In the genomic region with DNA sequence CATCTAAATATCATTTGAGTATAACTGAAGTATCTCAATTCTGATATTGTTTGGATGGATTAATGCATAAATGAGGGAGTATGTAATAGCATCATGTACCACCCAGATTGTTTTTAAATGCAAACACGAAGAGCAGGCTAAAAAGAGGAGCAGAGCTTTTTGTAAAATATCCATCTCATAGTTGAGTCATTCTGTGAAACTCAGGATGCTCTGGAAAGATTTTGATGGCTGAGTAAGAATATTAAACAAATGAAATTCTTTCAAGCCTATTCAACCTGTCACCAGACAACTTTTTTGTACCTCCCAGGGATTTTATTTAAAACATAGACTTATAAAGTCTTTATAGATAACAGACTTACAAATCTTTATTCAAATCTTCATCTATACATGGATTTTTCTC, we compare ENCODE assay signal across 17 cellular contexts.
"Had no signal": no experiment of that assay in that cellular context is flagged by ENCODE, and none has a peak within 500 bp of the region (broad histone marks: within the 10 kb centered on the region; RNA-seq: fewer than 3 reads in every experiment).

No MANE protein-coding gene starts in this region.

- H3K4me3 Mint-ChIP-seq: activated naive CD8-positive, alpha-beta T cell treated with anti-CD3 and anti-CD28 coated beads, Interleukin-2, amount 10 ng/mL, durations not matched to agents 7 days and 5 days; activated T-cell treated with anti-CD3 and anti-CD28 coated beads, Interleukin-2, amount 50 U/mL, for 72 hours; dendritic cell treated with granulocyte-macrophage colony-stimulating factor and Interleukin-4, amounts not matched to agents 40 ng/mL and 50 ng/mL, for 4 days; nephron had no signal

- H3K4me1 ChIP-seq: gastrocnemius medialis, thyroid gland had no signal

- H3K4me1 Mint-ChIP-seq: activated naive CD8-positive, alpha-beta T cell treated with anti-CD3 and anti-CD28 coated beads, Interleukin-2, amount 10 ng/mL, durations not matched to agents 7 days and 5 days; nephron had no signal

- H3K27ac Mint-ChIP-seq: activated naive CD8-positive, alpha-beta T cell treated with anti-CD3 and anti-CD28 coated beads, Interleukin-2, amount 10 ng/mL, durations not matched to agents 7 days and 5 days; activated T-cell treated with anti-CD3 and anti-CD28 coated beads, Interleukin-2, amount 50 U/mL, for 72 hours; dendritic cell treated with granulocyte-macrophage colony-stimulating factor and Interleukin-4, amounts not matched to agents 40 ng/mL and 50 ng/mL, for 4 days; nephron had no signal

- H3K9me3 Mint-ChIP-seq: activated naive CD8-positive, alpha-beta T cell treated with anti-CD3 and anti-CD28 coated beads, Interleukin-2, amount 10 ng/mL, durations not matched to agents 7 days and 5 days; activated T-cell treated with anti-CD3 and anti-CD28 coated beads, Interleukin-2, amount 50 U/mL, for 72 hours had no signal

- H3K4me3 ChIP-seq: gastrocnemius medialis, ovary, thyroid gland had no signal

- H3K27me3 ChIP-seq: gastrocnemius medialis, ovary, thyroid gland had no signal

- ATAC-seq: activated T-cell treated with anti-CD3 and anti-CD28 coated beads, Interleukin-2, amount 50 U/mL, for 72 hours; esophagus mucosa; gastrocnemius medialis; left ventricle myocardium superior had no signal

- H3K36me3 Mint-ChIP-seq: activated naive CD8-positive, alpha-beta T cell treated with anti-CD3 and anti-CD28 coated beads, Interleukin-2, amount 10 ng/mL, durations not matched to agents 7 days and 5 days had no signal

- DNase-seq: activated CD4-positive, alpha-beta T cell treated with anti-CD3 and anti-CD28 coated beads for 1 hour; activated CD4-positive, alpha-beta T cell treated with anti-CD3 and anti-CD28 coated beads, Interleukin-2, amount 50 U/mL, for 48 hours; activated CD8-positive, alpha-beta memory T cell treated with anti-CD3 and anti-CD28 coated beads, Interleukin-2, amount 50 U/mL, for 4 hours; activated naive CD8-positive, alpha-beta T cell treated with anti-CD3 and anti-CD28 coated beads, Interleukin-2, amount 10 ng/mL, durations not matched to agents 7 days and 5 days; activated T-cell treated with anti-CD3 and anti-CD28 coated beads, Interleukin-2, amount 50 U/mL, for 72 hours; aorta; central memory CD4-positive, alpha-beta T cell; gastrocnemius medialis; kidney; left ventricle myocardium superior; mesendoderm; ovary; T-helper 9 cell; thyroid gland had no signal

- H3K27ac ChIP-seq: gastrocnemius medialis, ovary, thyroid gland had no signal

- H3K27me3 Mint-ChIP-seq: activated naive CD8-positive, alpha-beta T cell treated with anti-CD3 and anti-CD28 coated beads, Interleukin-2, amount 10 ng/mL, durations not matched to agents 7 days and 5 days; dendritic cell treated with granulocyte-macrophage colony-stimulating factor and Interleukin-4, amounts not matched to agents 40 ng/mL and 50 ng/mL, for 4 days had no signal

- H3K9me3 ChIP-seq: gastrocnemius medialis, ovary, thyroid gland had no signal

- H3K36me3 ChIP-seq: gastrocnemius medialis, ovary, thyroid gland had no signal
